In genomic region chr12:76685246-76685678, GRCh38 we compare ENCODE assay signal across 9 cellular contexts.
A peak's percentile ranks its signal among the peaks of the same experiment; 100 is the strongest.
DNase-seq lines count a peak whose midpoint lies in the region; ATAC-seq and TF ChIP-seq lines count a peak whose summit lies in the region.
"Had no signal": no experiment of that assay in that cellular context is flagged by ENCODE, and none has a peak within 500 bp of the region (broad histone marks: within the 10 kb centered on the region; RNA-seq: fewer than 3 reads in every experiment).

No MANE protein-coding gene starts in this region.

- H3K27ac ChIP-seq in lung (ENCODE audit: low read depth in 1 of 2, low read length in 1 of 2): no peak overlapping the region

- peaks cover 0 to 2% of the 10 kb centered on the region in 2 donors for H3K9me3 ChIP-seq in lung (ENCODE audit: control insufficient read depth in 2 of 2, insufficient read depth in 1 of 2, low read length in 1 of 2)

- H3K4me3 ChIP-seq in lung: no peak overlapping the region

- no peak for TF ChIP-seq CTCF in lung (IDR thresholded peaks at IDR 0.05; ENCODE audit: control extremely low read depth, extremely low read depth)
- TF ChIP-seq CTCF in GM13976 (IDR thresholded peaks at IDR 0.05; ENCODE audit: borderline replicate concordance, control extremely low read depth, extremely low read depth, insufficient read depth, missing control alignments): no peak

- H3K4me1 ChIP-seq in lung (ENCODE audit: control insufficient read depth in 2 of 2, insufficient read depth in 2 of 2, low read length in 2 of 2): peaks cover 0 to 2% of the 10 kb centered on the region in 2 donors

- H3K36me3 ChIP-seq in lung (ENCODE audit: control insufficient read depth in 2 of 2, insufficient read depth in 2 of 2, low read length in 2 of 2): no peaks in the 10 kb centered on the region

- peak; percentile 17 for DNase-seq in A172 (ENCODE audit: low spot score)
- DNase-seq in NCI-H146 (lab: John Stamatoyannopoulos, UW): peak; percentile 58
- DNase-seq in cerebellar cortex (ENCODE audit: low spot score): peak; percentile 78
- DNase-seq in lung (ENCODE audit: low spot score): no peak
- DNase-seq in mesenteric fat pad (ENCODE audit: low spot score): no peak
- DNase-seq in GM13976 (ENCODE audit: low spot score): no peak
- DNase-seq: activated T-cell treated with anti-CD3 and anti-CD28 coated beads, Interleukin-2, amount 50 U/mL, for 72 hours had no signal

- ATAC-seq in lung (ENCODE audit: insufficient read depth, low FRiP score): peak; percentile 34
- no peak for ATAC-seq in HG03460 (IDR thresholded peaks at IDR 0.05; ENCODE audit: unreplicated experiment)
- ATAC-seq in HG03520 (IDR thresholded peaks at IDR 0.05; ENCODE audit: unreplicated experiment): no peak

- in situ Hi-C loops in GM13976 (cut with MboI; ENCODE audit: low sequenced_read_pairs, unreplicated experiment): no loop called here

- no peaks in the 10 kb centered on the region for H3K27me3 ChIP-seq in lung (ENCODE audit: control insufficient read depth, insufficient read depth)

- WGBS in lung, 2 donors: 3 to 5% methylated on average over 5 of the region's 5 CpGs

Comparison
In these comparisons a context has a peak if more than half of its experiments do, and no peak if none do; other contexts are left out.
1. DNase-seq: peak in A172 (single experiment), NCI-H146 (single experiment) and cerebellar cortex (single experiment); none in lung (single experiment), mesenteric fat pad (single experiment) and GM13976 (single experiment).